ENCODE assay signal across 8 cellular contexts in the genomic region with DNA sequence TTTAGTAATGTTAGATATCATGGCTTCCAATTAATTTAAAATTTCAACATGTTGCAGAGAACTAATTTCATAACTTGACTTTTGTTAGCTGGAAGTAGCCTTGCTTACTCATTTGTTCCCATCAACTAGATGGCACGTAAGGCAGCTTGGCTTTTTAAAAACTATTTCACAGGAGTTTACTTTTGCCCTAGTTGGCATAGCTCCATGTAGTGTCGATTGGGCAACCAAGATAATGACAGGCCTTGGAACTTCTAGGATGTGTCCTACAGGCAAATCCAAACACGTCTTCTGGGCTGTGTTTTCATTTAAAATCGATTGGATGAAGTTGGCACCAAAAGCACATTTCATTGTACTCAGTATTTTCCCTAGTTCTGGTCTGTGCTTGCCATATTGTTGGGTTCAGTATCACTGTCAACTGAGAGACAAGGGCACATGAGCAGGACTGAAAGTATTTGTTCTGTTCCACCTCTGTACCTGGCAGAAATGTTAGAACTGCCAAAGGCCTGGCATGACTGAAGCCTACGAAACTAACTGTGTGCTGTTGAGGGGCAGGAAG. TPM values are rescaled to one million over a fixed set of nuclear protein-coding genes. Genes with fewer than 3 reads are reported as not detected.
DNase-seq lines count a peak whose midpoint lies in the region; ATAC-seq, FAIRE-seq and TF ChIP-seq lines count a peak whose summit lies in the region.

No MANE protein-coding gene starts in this region.

- peak overlapping the region; percentile 66; the same call in 2 of the 3 replicates for H2BK15ac ChIP-seq in IMR-90 (ENCODE audit: low read depth, low read length)

- H3K27me3 ChIP-seq in IMR-90 (ENCODE audit: control insufficient read depth, insufficient read depth, low read length) (no peaks in the 10 kb centered on the region), astrocyte (ENCODE audit: insufficient read depth, low read length) (no peaks in the 10 kb centered on the region), keratinocyte (ENCODE audit: control insufficient read depth, extremely low read depth, insufficient read depth, low read length) (no peaks in the 10 kb centered on the region), transverse colon (no peaks in the 10 kb centered on the region)

- intact Hi-C loops in IMR-90 (cut with micrococcal nuclease): no loop called here
- intact Hi-C loops in transverse colon (cut with DNase I; ENCODE audit: low total_unique reads): no loop called here

- TF ChIP-seq RAD21 in IMR-90 (IDR thresholded peaks at IDR 0.05; ENCODE audit: low read length): no peak

- peaks cover 11% of the 10 kb centered on the region for H3K36me3 Mint-ChIP-seq in astrocyte (ENCODE audit: low read depth, unreplicated experiment)
- H3K36me3 Mint-ChIP-seq in activated naive CD4-positive, alpha-beta T cell treated with anti-CD3 and anti-CD28 coated beads, Interleukin-2, amount 10 ng/mL, durations not matched to agents 7 days and 5 days: peaks cover 11% of the 10 kb centered on the region

- no peak overlapping the region for H3K4ac ChIP-seq in IMR-90 (ENCODE audit: low read depth, low read length)

- no peak overlapping the region for H4K5ac ChIP-seq in IMR-90 (ENCODE audit: low read depth, low read length)

- H2AK5ac ChIP-seq in IMR-90 (ENCODE audit: low read depth, low read length): peak overlapping the region; percentile 80; the same call in 1 of the 2 replicates

- H3K18ac ChIP-seq in IMR-90 (ENCODE audit: low read depth, low read length): peak overlapping the region; percentile 66; the same call in 1 of the 2 replicates

- TF ChIP-seq CTCF in IMR-90 (conservative IDR thresholded peaks at IDR 0.05; ENCODE audit: low read depth, low read length) (no peak), astrocyte (IDR thresholded peaks at IDR 0.05; ENCODE audit: insufficient read depth, low read depth, low read length) (no peak), keratinocyte (optimal IDR thresholded peaks at IDR 0.05 in 1 of 3, IDR thresholded peaks at IDR 0.05 in 1 of 3, conservative IDR thresholded peaks at IDR 0.05 in 1 of 3; ENCODE audit: extremely low read depth in 1 of 3, insufficient read depth in 2 of 3, low read length in 3 of 3) (no peak), transverse colon (IDR thresholded peaks at IDR 0.05) (no peak)

- peak overlapping the region; percentile 87 for H3K23ac ChIP-seq in IMR-90 (ENCODE audit: low read depth, low read length)

- no TSS peak for BruUV-seq in IMR-90 (replicated peaks; lab: Mats Ljungman, UMichigan)

- no peak overlapping the region for H2AFZ ChIP-seq in IMR-90 (replicated peaks; ENCODE audit: low read length, poor library complexity)
- no peak overlapping the region for H2AFZ ChIP-seq in astrocyte (ENCODE audit: low read depth, low read length)
- H2AFZ ChIP-seq in keratinocyte (ENCODE audit: control insufficient read depth, low read length): no peak overlapping the region

- H3K4me2 ChIP-seq in IMR-90 (ENCODE audit: low read depth, low read length) (peak overlapping the region; percentile 70; the same call in 1 of the 2 replicates), astrocyte (ENCODE audit: low read length) (no peak overlapping the region), keratinocyte (ENCODE audit: control insufficient read depth, extremely low read depth, insufficient read depth, low read depth, low read length) (peak overlapping the region; percentile 75)

- POLR2A ChIA-PET in IMR-90 (lab: Charles Lee; ENCODE audit: unreplicated experiment): no interaction called here

- H3K4me1 Mint-ChIP-seq in astrocyte (ENCODE audit: low read depth, unreplicated experiment): no peaks in the 10 kb centered on the region
- peaks cover 2% of the 10 kb centered on the region for H3K4me1 Mint-ChIP-seq in activated naive CD4-positive, alpha-beta T cell treated with anti-CD3 and anti-CD28 coated beads, Interleukin-2, amount 10 ng/mL, durations not matched to agents 7 days and 5 days

- H4K20me1 ChIP-seq in IMR-90 (ENCODE audit: insufficient read depth, low read length): peaks cover 4% of the 10 kb centered on the region; the same call in 1 of the 2 replicates
- no peaks in the 10 kb centered on the region for H4K20me1 ChIP-seq in astrocyte (ENCODE audit: insufficient read depth, low read length)
- H4K20me1 ChIP-seq in keratinocyte (ENCODE audit: control insufficient read depth, extremely low read depth, insufficient read depth, low read length): no peaks in the 10 kb centered on the region

- H2BK120ac ChIP-seq in IMR-90 (ENCODE audit: low read depth, low read length): peak overlapping the region; percentile 3; the same call in 1 of the 2 replicates

- TF ChIP-seq EP300 in transverse colon (IDR thresholded peaks at IDR 0.05; ENCODE audit: low read depth): peak; percentile 15

- H3K9ac ChIP-seq in IMR-90 (ENCODE audit: low read depth, low read length) (no peak overlapping the region), astrocyte (ENCODE audit: low read length) (no peak overlapping the region), keratinocyte (ENCODE audit: control insufficient read depth, extremely low read depth, insufficient read depth, low read length) (peak overlapping the region; percentile 82)

- H3K79me2 ChIP-seq in astrocyte (ENCODE audit: insufficient read depth, low read length) (no peaks in the 10 kb centered on the region), keratinocyte (ENCODE audit: control insufficient read depth, insufficient read depth, low read length) (no peaks in the 10 kb centered on the region)

- CTCF ChIA-PET in IMR-90 (lab: Yijun Ruan, JAX): interaction anchor here (0.6 kb wide), 1 partner anchor 68 kb away, joined by 5 read pairs; no protein-coding TSS in a partner anchor
- CTCF ChIA-PET in activated naive CD4-positive, alpha-beta T cell treated with anti-CD3 and anti-CD28 coated beads, Interleukin-2, amount 10 ng/mL, durations not matched to agents 7 days and 5 days (lab: Charles Lee): interaction anchor here (0.7 to 1.4 kb wide), 3 partner anchors 29 to 42 kb away, joined by 3 read pairs; partner anchors contain the start of genes HADHA and HADHB

- in situ Hi-C loops in IMR-90 (cut with MboI; ENCODE audit: low sequenced_read_pairs) (no loop called here), transverse colon (cut with MboI; ENCODE audit: low pct_ligation_motif_present in 1 of 4, low pct_unique_long_range_greater_than_20kb in 1 of 4, low sequenced_read_pairs in 3 of 4) (no loop called here)

- peak overlapping the region; percentile 10; the same call in 1 of the 2 replicates for H3K56ac ChIP-seq in IMR-90 (ENCODE audit: extremely low read depth, insufficient read depth, low read length)

- no peaks in the 10 kb centered on the region for H3K9me3 ChIP-seq in IMR-90 (ENCODE audit: control insufficient read depth, insufficient read depth, low read length)
- no peaks in the 10 kb centered on the region for H3K9me3 ChIP-seq in astrocyte (ENCODE audit: insufficient read depth, low read depth, low read length)
- no peaks in the 10 kb centered on the region for H3K9me3 ChIP-seq in keratinocyte (ENCODE audit: control insufficient read depth, low read depth, low read length)
- H3K9me3 ChIP-seq in transverse colon: no peaks in the 10 kb centered on the region

- dilution Hi-C loops in IMR-90 (cut with HindIII; ENCODE audit: low sequenced_read_pairs, unreplicated experiment) (no loop called here), keratinocyte (cut with MboI; ENCODE audit: extremely low pct_ligation_motif_present, low sequenced_read_pairs) (no loop called here)

- no peak overlapping the region for H3K27ac Mint-ChIP-seq in astrocyte (ENCODE audit: unreplicated experiment)
- H3K27ac Mint-ChIP-seq in activated naive CD4-positive, alpha-beta T cell treated with anti-CD3 and anti-CD28 coated beads, Interleukin-2, amount 10 ng/mL, durations not matched to agents 7 days and 5 days: no peak overlapping the region

- FAIRE-seq in astrocyte (lab: Jason Lieb, UNC) (peak; percentile 59), keratinocyte (lab: Jason Lieb, UNC) (peak; percentile 89)

- H3K14ac ChIP-seq in IMR-90 (replicated peaks; ENCODE audit: low read depth, low read length): peak overlapping the region; percentile 83

- H3K9me1 ChIP-seq in IMR-90 (ENCODE audit: insufficient read depth, low read length) (peaks cover 8% of the 10 kb centered on the region), keratinocyte (ENCODE audit: control insufficient read depth, extremely low read depth, insufficient read depth, low read length) (no peaks in the 10 kb centered on the region)

- H3K27me3 Mint-ChIP-seq in astrocyte (ENCODE audit: low read depth, unreplicated experiment): no peaks in the 10 kb centered on the region
- no peaks in the 10 kb centered on the region for H3K27me3 Mint-ChIP-seq in activated naive CD4-positive, alpha-beta T cell treated with anti-CD3 and anti-CD28 coated beads, Interleukin-2, amount 10 ng/mL, durations not matched to agents 7 days and 5 days

- peak overlapping the region; percentile 43 for H2BK5ac ChIP-seq in IMR-90 (ENCODE audit: low read depth, low read length, poor library complexity, severe bottlenecking)

- peaks cover 7% of the 10 kb centered on the region; the same call in 1 of the 2 replicates for H3K4me1 ChIP-seq in IMR-90 (ENCODE audit: control insufficient read depth, insufficient read depth, low read length)
- no peaks in the 10 kb centered on the region for H3K4me1 ChIP-seq in astrocyte (ENCODE audit: insufficient read depth, low read length)
- peaks cover 41% of the 10 kb centered on the region for H3K4me1 ChIP-seq in keratinocyte (ENCODE audit: control insufficient read depth, extremely low read depth, insufficient read depth, low read length)
- peaks cover 0 to 16% (median 9%) of the 10 kb centered on the region in 4 donors for H3K4me1 ChIP-seq in transverse colon

- H4K8ac ChIP-seq in IMR-90 (ENCODE audit: low read depth in 2 of 2, low read length in 2 of 2): no peak overlapping the region

- H2AK9ac ChIP-seq in IMR-90 (replicated peaks; ENCODE audit: low read depth, low read length, poor library complexity): peak overlapping the region; percentile 3

- no peak overlapping the region for H2BK20ac ChIP-seq in IMR-90 (ENCODE audit: low read depth, low read length)

- H3K27ac ChIP-seq in IMR-90 (ENCODE audit: insufficient read depth, low read length) (peak overlapping the region; percentile 60), astrocyte (ENCODE audit: low read depth, low read length) (no peak overlapping the region), keratinocyte (ENCODE audit: control insufficient read depth, insufficient read depth, low read length) (peak overlapping the region; percentile 99), transverse colon (peak overlapping the region; percentile 41 to 71 (median 53))

- ATAC-seq in IMR-90 (ENCODE audit: low read depth) (peak; percentile 74), GM19397 (IDR thresholded peaks at IDR 0.05; ENCODE audit: unreplicated experiment) (no peak), HG03342 (IDR thresholded peaks at IDR 0.05; ENCODE audit: unreplicated experiment) (no peak)

- H3K79me1 ChIP-seq in IMR-90 (ENCODE audit: low read depth in 1 of 2, low read length in 2 of 2): peaks cover 2 to 12% of the 10 kb centered on the region in 2 experiments; a peak in 3 of 4 replicates

- H3K4me3 Mint-ChIP-seq in astrocyte (ENCODE audit: unreplicated experiment): no peak overlapping the region
- no peak overlapping the region for H3K4me3 Mint-ChIP-seq in activated naive CD4-positive, alpha-beta T cell treated with anti-CD3 and anti-CD28 coated beads, Interleukin-2, amount 10 ng/mL, durations not matched to agents 7 days and 5 days

- no peaks in the 10 kb centered on the region for H3K9me3 Mint-ChIP-seq in astrocyte (ENCODE audit: unreplicated experiment)
- no peaks in the 10 kb centered on the region for H3K9me3 Mint-ChIP-seq in activated naive CD4-positive, alpha-beta T cell treated with anti-CD3 and anti-CD28 coated beads, Interleukin-2, amount 10 ng/mL, durations not matched to agents 7 days and 5 days

- TF ChIP-seq POLR2A in IMR-90 (IDR thresholded peaks at IDR 0.05; ENCODE audit: low read depth, low read length) (no peak), transverse colon (IDR thresholded peaks at IDR 0.05) (no peak)

- H3K4me3 ChIP-seq in IMR-90 (ENCODE audit: insufficient read depth, low read depth, low read length) (no peak overlapping the region), astrocyte (ENCODE audit: insufficient read depth, low read depth, low read length) (no peak overlapping the region), keratinocyte (ENCODE audit: control insufficient read depth in 2 of 3, extremely low read depth in 1 of 3, insufficient read depth in 2 of 3, low read depth in 1 of 3, low read length in 3 of 3) (peak overlapping the region in 1 of 3 experiments; percentile 41), transverse colon (no peak overlapping the region)

- no CpG with 5 or more reads among the region's 5 CpGs for WGBS in IMR-90 (ENCODE audit: extremely low coverage in 2 of 2, insufficient read length in 1 of 2), 2 experiments
- 32 to 48% methylated on average over 2 to 5 of the region's 5 CpGs for WGBS in transverse colon (ENCODE audit: low coverage in 1 of 2), 2 donors

- peak; percentile 90 for DNase-seq in IMR-90
- peak; percentile 76 for DNase-seq in astrocyte (ENCODE audit: low read depth)
- DNase-seq in keratinocyte (ENCODE audit: low read depth, low spot score): peak; percentile 91
- peak; percentile 68 for DNase-seq in transverse colon
- no peak for DNase-seq in activated naive CD4-positive, alpha-beta T cell treated with anti-CD3 and anti-CD28 coated beads, Interleukin-2, amount 10 ng/mL, durations not matched to agents 7 days and 5 days
- no peak for DNase-seq in occipital lobe (lab: John Stamatoyannopoulos, UW)

- H3K36me3 ChIP-seq in IMR-90 (ENCODE audit: control insufficient read depth, insufficient read depth, low read length) (peaks cover 16% of the 10 kb centered on the region), astrocyte (ENCODE audit: insufficient read depth, low read length) (peaks cover 23% of the 10 kb centered on the region), keratinocyte (ENCODE audit: control insufficient read depth in 2 of 2, extremely low read depth in 1 of 2, insufficient read depth in 2 of 2, low read length in 2 of 2) (peaks cover 4 to 32% of the 10 kb centered on the region in 2 experiments), transverse colon (peaks cover 0 to 30% (median 8%) of the 10 kb centered on the region in 4 donors)

- H4K91ac ChIP-seq in IMR-90 (ENCODE audit: insufficient read depth, low read depth, low read length): peak overlapping the region; percentile 15; the same call in 1 of the 2 replicates

RNA-seq across cellular contexts. Expression of gene HADHB, which starts 29.4 kb away (rescaled TPM):
- total RNA-seq in IMR-90 (2012; rRNA removed) (79.8 and 80.5 TPM in 2 replicates), astrocyte (109 and 116 TPM in 2 replicates), transverse colon (100 to 1,000 TPM in 2 of 4 donors, 10 to 100 TPM in 2; 53.1 to 182 (median 133) TPM), occipital lobe (41.8 TPM)
- polyA plus RNA-seq in IMR-90 (2012; rRNA removed) (62.0 and 67.9 TPM in 2 replicates), keratinocyte (109 to 124 TPM (median 110 TPM) in 3 replicates)
- polyA plus RNA-seq in IMR-90 (2012; cell fraction: cytosol; rRNA removed): 34.5 and 64.4 TPM in 2 replicates
- 13.4 and 56.2 TPM in 2 replicates for polyA plus RNA-seq in IMR-90 (2012; cell fraction: nucleus; rRNA removed; ENCODE audit: low replicate concordance)
- polyA plus RNA-seq in keratinocyte (2011; ENCODE audit: low read depth): 64.9 TPM
- 74.6 and 106 TPM in 2 replicates for polyA plus RNA-seq in keratinocyte (2011; cell fraction: cytosol; rRNA removed)
- polyA plus RNA-seq in keratinocyte (2011; cell fraction: nucleus; rRNA removed): 115 and 147 TPM in 2 replicates
- 71.1 and 118 TPM in 2 replicates for polyA plus RNA-seq in keratinocyte (2012; ENCODE audit: low replicate concordance)
- 53.6 to 190 TPM (median 129 TPM) in 3 replicates for polyA minus RNA-seq in keratinocyte
- 54.1 TPM for polyA minus RNA-seq in keratinocyte (2011; cell fraction: cytosol; rRNA and poly(A)+ RNA removed)
- polyA minus RNA-seq in keratinocyte (2011; cell fraction: nucleus; rRNA and poly(A)+ RNA removed): 48.5 and 79.0 TPM in 2 replicates

RNA-seq across cellular contexts. Expression of gene HADHA, which starts 29.7 kb away (rescaled TPM):
- 111 TPM in 2 replicates for total RNA-seq in IMR-90 (2012; rRNA removed)
- 50.4 and 52.7 TPM in 2 replicates for polyA plus RNA-seq in IMR-90 (2012; rRNA removed)
- polyA plus RNA-seq in IMR-90 (2012; cell fraction: cytosol; rRNA removed): 19.6 and 40.0 TPM in 2 replicates
- 16.9 and 44.8 TPM in 2 replicates for polyA plus RNA-seq in IMR-90 (2012; cell fraction: nucleus; rRNA removed; ENCODE audit: low replicate concordance)
- 132 and 139 TPM in 2 replicates for total RNA-seq in astrocyte
- polyA plus RNA-seq in keratinocyte: 150 to 156 TPM (median 151 TPM) in 3 replicates
- polyA plus RNA-seq in keratinocyte (2011; ENCODE audit: low read depth): 272 TPM
- polyA plus RNA-seq in keratinocyte (2011; cell fraction: cytosol; rRNA removed): 129 and 140 TPM in 2 replicates
- polyA plus RNA-seq in keratinocyte (2011; cell fraction: nucleus; rRNA removed): 166 and 183 TPM in 2 replicates
- polyA plus RNA-seq in keratinocyte (2012; ENCODE audit: low replicate concordance): 142 and 155 TPM in 2 replicates
- 144 to 184 TPM (median 175 TPM) in 3 replicates for polyA minus RNA-seq in keratinocyte
- 107 TPM for polyA minus RNA-seq in keratinocyte (2011; cell fraction: cytosol; rRNA and poly(A)+ RNA removed)
- polyA minus RNA-seq in keratinocyte (2011; cell fraction: nucleus; rRNA and poly(A)+ RNA removed): 84.4 and 157 TPM in 2 replicates
- total RNA-seq in transverse colon: 100 to 1,000 TPM in 2 of 4 donors, 10 to 100 TPM in 2; 92.8 to 233 (median 142) TPM
- 89.1 TPM for total RNA-seq in occipital lobe

Comparison
In these comparisons a context has a peak if more than half of its experiments do, and no peak if none do; other contexts are left out.
1. DNase-seq: peak in IMR-90 (single experiment), astrocyte (single experiment), keratinocyte (single experiment) and transverse colon (single experiment); none in activated naive CD4-positive, alpha-beta T cell treated with anti-CD3 and anti-CD28 coated beads, Interleukin-2, amount 10 ng/mL, durations not matched to agents 7 days and 5 days (single experiment) and occipital lobe (single experiment).